22 cellular contexts compared by ENCODE assay signal in the genomic region with DNA sequence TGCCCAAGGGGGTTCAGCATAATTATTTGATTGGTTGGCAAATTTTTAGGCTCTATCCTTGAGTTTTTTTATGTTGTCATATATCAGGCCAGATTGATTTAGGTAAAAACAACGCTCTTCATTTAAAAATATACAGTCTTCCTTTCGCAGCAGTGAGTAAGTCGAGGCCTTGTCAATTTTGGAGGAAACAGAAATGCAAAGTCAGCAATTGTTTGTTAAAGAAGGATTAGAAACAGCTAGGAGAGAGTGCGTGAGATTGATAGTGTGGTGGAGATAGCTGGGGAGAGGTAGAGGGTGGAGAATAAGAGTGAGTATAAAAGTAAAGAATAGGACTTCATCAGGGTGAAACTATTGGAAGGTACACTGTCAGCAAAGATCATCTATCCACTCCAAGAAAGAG.
"Had no signal": no experiment of that assay in that cellular context is flagged by ENCODE, and none has a peak within 500 bp of the region (broad histone marks: within the 10 kb centered on the region; RNA-seq: fewer than 3 reads in every experiment).

No MANE protein-coding gene starts in this region.

- H3K4me2 ChIP-seq: hepatocyte had no signal

- ATAC-seq: foreskin keratinocyte, gastroesophageal sphincter, heart left ventricle, left cardiac atrium, left lung, left ventricle myocardium superior, lower lobe of right lung, mucosa of descending colon had no signal

- H2AFZ ChIP-seq: hepatocyte had no signal

- DNase-seq: dermis blood vessel endothelial cell; dorsolateral prefrontal cortex; effector CD4-positive, alpha-beta T cell; effector memory CD4-positive, alpha-beta T cell; foreskin keratinocyte; heart left ventricle; left cardiac atrium; left lung; lower lobe of right lung; mesenchymal stem cell; mucosa of descending colon; naive B cell had no signal

- H3K9me3 ChIP-seq: esophagus muscularis mucosa, gastroesophageal sphincter, heart left ventricle, left lung, lower lobe of right lung had no signal

- H3K4me1 ChIP-seq: esophagus muscularis mucosa, foreskin keratinocyte, gastroesophageal sphincter, heart left ventricle, left lung, lower lobe of right lung had no signal

- H3K4me3 ChIP-seq: coronary artery, dorsolateral prefrontal cortex, esophagus muscularis mucosa, gastroesophageal sphincter, heart left ventricle, hepatocyte, left lung, lower lobe of right lung, mucosa of descending colon had no signal

- H3K36me3 ChIP-seq: esophagus muscularis mucosa, gastroesophageal sphincter, heart left ventricle, left lung, lower lobe of right lung had no signal

- H3K27ac ChIP-seq: coronary artery, dorsolateral prefrontal cortex, esophagus muscularis mucosa, foreskin keratinocyte, gastroesophageal sphincter, heart left ventricle, hepatocyte, left lung, lower lobe of right lung had no signal

- H3K79me2 ChIP-seq: hepatocyte had no signal

- FAIRE-seq: colon, endothelial cell of umbilical vein, frontal cortex, islet of Langerhans, keratinocyte had no signal

- H3K27me3 ChIP-seq: dorsolateral prefrontal cortex, esophagus muscularis mucosa, foreskin keratinocyte, gastroesophageal sphincter, heart left ventricle, hepatocyte, left lung had no signal
